In the genomic region with DNA sequence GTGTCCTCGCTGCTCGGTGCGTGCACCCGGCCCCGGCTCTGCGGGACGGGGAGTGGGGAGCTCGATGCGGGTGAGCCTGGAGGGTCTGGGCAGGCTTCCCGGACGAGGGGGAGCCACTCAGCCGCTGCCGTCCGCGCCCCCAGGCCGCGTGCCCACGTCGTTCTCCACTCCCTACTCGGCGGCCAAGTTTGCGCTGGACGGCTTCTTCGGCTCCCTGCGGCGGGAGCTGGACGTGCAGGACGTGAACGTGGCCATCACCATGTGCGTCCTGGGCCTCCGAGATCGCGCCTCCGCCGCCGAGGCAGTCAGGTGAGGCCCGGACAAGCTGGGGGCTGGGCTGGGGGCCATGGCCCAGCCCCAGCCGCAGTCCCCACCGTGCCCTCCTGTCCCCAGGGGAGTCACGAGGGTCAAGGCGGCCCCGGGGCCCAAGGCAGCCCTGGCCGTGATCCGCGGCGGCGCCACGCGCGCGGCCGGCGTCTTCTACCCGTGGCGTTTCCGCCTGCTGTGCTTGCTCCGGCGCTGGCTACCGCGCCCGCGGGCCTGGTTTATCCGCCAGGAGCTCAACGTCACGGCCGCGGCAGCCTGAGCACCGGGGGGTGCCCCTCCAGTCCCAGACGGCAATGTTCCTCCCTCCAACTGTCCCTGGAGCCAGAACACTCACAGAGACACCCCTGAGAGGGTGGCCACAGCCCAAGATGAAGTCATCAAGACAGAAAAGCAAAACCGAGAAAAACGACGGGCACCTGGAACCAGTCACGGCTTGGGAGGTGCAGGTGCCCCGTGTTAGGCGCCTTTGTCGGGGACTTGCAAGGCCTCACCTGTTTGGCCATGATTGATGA, we compare ENCODE assay signal across 7 cellular contexts. TPM values are rescaled to one million over a fixed set of nuclear protein-coding genes. Genes with fewer than 3 reads are reported as not detected.
DNase-seq lines count a peak whose midpoint lies in the region; ATAC-seq lines count a peak whose summit lies in the region.

No MANE protein-coding gene starts in this region.

- no peaks in the 10 kb centered on the region for H3K9me3 Mint-ChIP-seq in activated T-helper 1 cell treated with anti-CD3 and anti-CD28 coated beads, Interleukin-12 subunit alpha, Interleukin-12 subunit beta, Interleukin-2, Interleukin-4 antibody, amounts not matched to agents 30 ng/mL and 10 ng/mL and 1 ng/mL, durations not matched to agents 14 hours and 24 hours and 36 hours
- peaks cover 2 to 4% of the 10 kb centered on the region in 2 donors for H3K9me3 Mint-ChIP-seq in stimulated activated naive B cell treated with anti-CD40 and anti-IgM and Interleukin-4, amounts not matched to agents 10 μg/mL and 1 μg/mL and 100 μg/mL, for 72 hours

- H3K36me3 ChIP-seq in HUES48 (ENCODE audit: control insufficient read depth, insufficient read depth, low read length) (peaks cover 16% of the 10 kb centered on the region), iPS-18a (ENCODE audit: control insufficient read depth, low read depth, low read length) (peaks cover 11% of the 10 kb centered on the region)

- H3K27ac Mint-ChIP-seq in activated T-helper 1 cell treated with anti-CD3 and anti-CD28 coated beads, Interleukin-12 subunit alpha, Interleukin-12 subunit beta, Interleukin-2, Interleukin-4 antibody, amounts not matched to agents 30 ng/mL and 10 ng/mL and 1 ng/mL, durations not matched to agents 14 hours and 24 hours and 36 hours, result no peak overlapping the region
- peak overlapping the region; percentile 92 for H3K27ac Mint-ChIP-seq in stimulated activated naive B cell treated with anti-CD40 and anti-IgM and Interleukin-4, amounts not matched to agents 10 μg/mL and 1 μg/mL and 100 μg/mL, for 72 hours

- H3K27ac ChIP-seq in HUES48 (ENCODE audit: low read depth, low read length) (no peak overlapping the region), iPS-18a (ENCODE audit: low read length) (no peak overlapping the region)

- no peaks in the 10 kb centered on the region for H3K9me3 ChIP-seq in HUES48 (ENCODE audit: control insufficient read depth, insufficient read depth, low read length)
- H3K9me3 ChIP-seq in iPS-18a (ENCODE audit: control insufficient read depth, low read depth, low read length), result no peaks in the 10 kb centered on the region

- intact Hi-C loops in activated T-helper 1 cell treated with anti-CD3 and anti-CD28 coated beads, Interleukin-12 subunit alpha, Interleukin-12 subunit beta, Interleukin-2, Interleukin-4 antibody, amounts not matched to agents 30 ng/mL and 10 ng/mL and 1 ng/mL, durations not matched to agents 14 hours and 24 hours and 36 hours (cut with micrococcal nuclease), result loop anchor here (1.0 to 2.0 kb wide), 2 partner anchors 217 to 685 kb away; a partner anchor contains a TSS

- no peak for ATAC-seq in stimulated activated naive B cell treated with anti-CD40 and anti-IgM and Interleukin-4, amounts not matched to agents 10 μg/mL and 1 μg/mL and 100 μg/mL, for 72 hours (replicated peaks)
- ATAC-seq in HG03097 (IDR thresholded peaks at IDR 0.05; ENCODE audit: low FRiP score, unreplicated experiment), result no peak

- H3K36me3 Mint-ChIP-seq in activated T-helper 1 cell treated with anti-CD3 and anti-CD28 coated beads, Interleukin-12 subunit alpha, Interleukin-12 subunit beta, Interleukin-2, Interleukin-4 antibody, amounts not matched to agents 30 ng/mL and 10 ng/mL and 1 ng/mL, durations not matched to agents 14 hours and 24 hours and 36 hours (ENCODE audit: low read depth), result peaks cover 19% of the 10 kb centered on the region
- H3K36me3 Mint-ChIP-seq in stimulated activated naive B cell treated with anti-CD40 and anti-IgM and Interleukin-4, amounts not matched to agents 10 μg/mL and 1 μg/mL and 100 μg/mL, for 72 hours, result peaks cover 23 to 26% of the 10 kb centered on the region in 2 donors

- H3K9ac ChIP-seq in HUES48 (ENCODE audit: low read depth, low read length), result no peak overlapping the region
- H3K9ac ChIP-seq in iPS-18a (ENCODE audit: low read length), result no peak overlapping the region

- H3K4me3 ChIP-seq in HUES48 (ENCODE audit: low read depth, low read length), result peak overlapping the region; percentile 35; the same call in 1 of the 2 replicates
- H3K4me3 ChIP-seq in iPS-18a (ENCODE audit: low read length), result peak overlapping the region; percentile 21

- DNase-seq in activated T-helper 1 cell treated with anti-CD3 and anti-CD28 coated beads, Interleukin-12 subunit alpha, Interleukin-12 subunit beta, Interleukin-2, Interleukin-4 antibody, amounts not matched to agents 30 ng/mL and 10 ng/mL and 1 ng/mL, durations not matched to agents 14 hours and 24 hours and 36 hours (ENCODE audit: low spot score), result no peak
- no peak for DNase-seq in stimulated activated naive B cell treated with anti-CD40 and anti-IgM and Interleukin-4, amounts not matched to agents 10 μg/mL and 1 μg/mL and 100 μg/mL, for 72 hours
- no peak for DNase-seq in stimulated activated CD4-positive, alpha-beta T cell treated with anti-CD3 and anti-CD28 coated beads, Interleukin-2, amount 100 ng/mL, for 24 hours
- no peak for DNase-seq in NK-92 (lab: John Stamatoyannopoulos, UW; ENCODE audit: unreplicated experiment)

- peaks cover 9% of the 10 kb centered on the region for H3K4me1 Mint-ChIP-seq in activated T-helper 1 cell treated with anti-CD3 and anti-CD28 coated beads, Interleukin-12 subunit alpha, Interleukin-12 subunit beta, Interleukin-2, Interleukin-4 antibody, amounts not matched to agents 30 ng/mL and 10 ng/mL and 1 ng/mL, durations not matched to agents 14 hours and 24 hours and 36 hours (ENCODE audit: low read depth)
- H3K4me1 Mint-ChIP-seq in stimulated activated naive B cell treated with anti-CD40 and anti-IgM and Interleukin-4, amounts not matched to agents 10 μg/mL and 1 μg/mL and 100 μg/mL, for 72 hours, result peaks cover 28 to 34% of the 10 kb centered on the region in 2 donors

- H3K4me3 Mint-ChIP-seq in activated T-helper 1 cell treated with anti-CD3 and anti-CD28 coated beads, Interleukin-12 subunit alpha, Interleukin-12 subunit beta, Interleukin-2, Interleukin-4 antibody, amounts not matched to agents 30 ng/mL and 10 ng/mL and 1 ng/mL, durations not matched to agents 14 hours and 24 hours and 36 hours, result peak overlapping the region; percentile 82
- peak overlapping the region; percentile 67 to 87 for H3K4me3 Mint-ChIP-seq in stimulated activated naive B cell treated with anti-CD40 and anti-IgM and Interleukin-4, amounts not matched to agents 10 μg/mL and 1 μg/mL and 100 μg/mL, for 72 hours

- H3K4me1 ChIP-seq in HUES48 (ENCODE audit: control insufficient read depth, insufficient read depth, low read length) (no peaks in the 10 kb centered on the region), iPS-18a (ENCODE audit: control insufficient read depth, low read depth, low read length) (no peaks in the 10 kb centered on the region)

- H3K27me3 ChIP-seq in HUES48 (ENCODE audit: control insufficient read depth, insufficient read depth, low read length) (no peaks in the 10 kb centered on the region), iPS-18a (ENCODE audit: control insufficient read depth, insufficient read depth, low read length) (no peaks in the 10 kb centered on the region)

- no peaks in the 10 kb centered on the region for H3K27me3 Mint-ChIP-seq in activated T-helper 1 cell treated with anti-CD3 and anti-CD28 coated beads, Interleukin-12 subunit alpha, Interleukin-12 subunit beta, Interleukin-2, Interleukin-4 antibody, amounts not matched to agents 30 ng/mL and 10 ng/mL and 1 ng/mL, durations not matched to agents 14 hours and 24 hours and 36 hours (ENCODE audit: insufficient read depth)
- H3K27me3 Mint-ChIP-seq in stimulated activated naive B cell treated with anti-CD40 and anti-IgM and Interleukin-4, amounts not matched to agents 10 μg/mL and 1 μg/mL and 100 μg/mL, for 72 hours, result no peaks in the 10 kb centered on the region

RNA-seq across cellular contexts. Expression of a gene that starts 2.5 kb away (rescaled TPM):
- 1,000 and 1,001 TPM in 2 replicates for total RNA-seq in activated T-helper 1 cell treated with anti-CD3 and anti-CD28 coated beads, Interleukin-12 subunit alpha, Interleukin-12 subunit beta, Interleukin-2, Interleukin-4 antibody, amounts not matched to agents 30 ng/mL and 10 ng/mL and 1 ng/mL, durations not matched to agents 14 hours and 24 hours and 36 hours

RNA-seq across cellular contexts. Expression of a gene that starts 6.8 kb away (rescaled TPM):
- 1.9 TPM in 2 replicates for total RNA-seq in activated T-helper 1 cell treated with anti-CD3 and anti-CD28 coated beads, Interleukin-12 subunit alpha, Interleukin-12 subunit beta, Interleukin-2, Interleukin-4 antibody, amounts not matched to agents 30 ng/mL and 10 ng/mL and 1 ng/mL, durations not matched to agents 14 hours and 24 hours and 36 hours

RNA-seq across cellular contexts. Expression of a gene that starts 7.3 kb away (rescaled TPM):
- 57.4 and 60.6 TPM in 2 replicates for total RNA-seq in activated T-helper 1 cell treated with anti-CD3 and anti-CD28 coated beads, Interleukin-12 subunit alpha, Interleukin-12 subunit beta, Interleukin-2, Interleukin-4 antibody, amounts not matched to agents 30 ng/mL and 10 ng/mL and 1 ng/mL, durations not matched to agents 14 hours and 24 hours and 36 hours

RNA-seq across cellular contexts. Expression of a gene that starts 32.4 kb away (rescaled TPM):
- total RNA-seq in activated T-helper 1 cell treated with anti-CD3 and anti-CD28 coated beads, Interleukin-12 subunit alpha, Interleukin-12 subunit beta, Interleukin-2, Interleukin-4 antibody, amounts not matched to agents 30 ng/mL and 10 ng/mL and 1 ng/mL, durations not matched to agents 14 hours and 24 hours and 36 hours, result 180 and 186 TPM in 2 replicates

RNA-seq across cellular contexts. Expression of a gene that starts 32.9 kb away (rescaled TPM):
- total RNA-seq in activated T-helper 1 cell treated with anti-CD3 and anti-CD28 coated beads, Interleukin-12 subunit alpha, Interleukin-12 subunit beta, Interleukin-2, Interleukin-4 antibody, amounts not matched to agents 30 ng/mL and 10 ng/mL and 1 ng/mL, durations not matched to agents 14 hours and 24 hours and 36 hours, result not detected in 2 replicates
